Comparison of ENCODE assay signal across 8 cellular contexts in the genomic region with DNA sequence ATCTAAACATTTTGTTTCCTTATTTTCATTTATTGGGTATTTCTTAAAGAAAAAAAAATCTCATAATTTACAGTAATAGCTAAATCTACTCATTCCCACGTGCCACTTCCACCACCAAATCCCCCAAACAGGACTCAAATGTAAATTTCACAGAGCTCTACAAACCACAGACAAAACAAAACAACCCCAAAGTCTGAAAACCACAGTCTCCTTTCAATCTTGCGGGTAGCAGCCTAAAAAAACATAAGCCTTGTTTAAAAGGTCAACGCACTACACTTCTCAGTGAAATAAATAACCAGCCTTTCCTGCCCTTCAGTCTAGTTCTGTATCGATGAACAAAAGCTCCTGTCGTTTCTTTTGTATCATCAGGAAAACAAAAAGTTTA.
DNase-seq lines count a peak whose midpoint lies in the region; ATAC-seq and TF ChIP-seq lines count a peak whose summit lies in the region.

No MANE protein-coding gene starts in this region.

- CTCF ChIA-PET in PC-9 (lab: Charles Lee), result interaction anchor here (0.6 kb wide), 1 partner anchor 18 kb away, joined by 3 read pairs; no protein-coding TSS in a partner anchor

- peaks cover 17% of the 10 kb centered on the region; the same call in 1 of the 2 replicates for H3F3A ChIP-seq in PC-9 (ENCODE audit: insufficient read depth, low read depth)

- H3K27me3 ChIP-seq in PC-9 (ENCODE audit: insufficient read depth, low read depth), result no peaks in the 10 kb centered on the region
- peaks cover 10% of the 10 kb centered on the region for H3K27me3 ChIP-seq in osteoblast (ENCODE audit: insufficient read depth, low read length)

- ATAC-seq in GM18520 (IDR thresholded peaks at IDR 0.05; ENCODE audit: unreplicated experiment) (peak; percentile 27), HG02623 (IDR thresholded peaks at IDR 0.05; ENCODE audit: unreplicated experiment) (peak; percentile 34)

- H3K4me1 ChIP-seq in PC-9 (replicated peaks; ENCODE audit: insufficient read depth) (peaks cover 23% of the 10 kb centered on the region), osteoblast (ENCODE audit: insufficient read depth, low read length) (peaks cover 9% of the 10 kb centered on the region)

- H3K27ac ChIP-seq in PC-9, result peak overlapping the region; percentile 88
- no peak overlapping the region for H3K27ac ChIP-seq in osteoblast (ENCODE audit: low read depth, low read length)

- POLR2A ChIA-PET in PC-9 (lab: Charles Lee; ENCODE audit: unreplicated experiment), result no interaction called here

- H4K20me1 ChIP-seq in PC-9 (ENCODE audit: insufficient read depth) (peaks cover 4% of the 10 kb centered on the region; the same call in 1 of the 2 replicates), osteoblast (ENCODE audit: insufficient read depth, low read length) (no peaks in the 10 kb centered on the region)

- H3K79me2 ChIP-seq in PC-9 (ENCODE audit: low read depth), result peaks cover 52% of the 10 kb centered on the region
- H3K79me2 ChIP-seq in osteoblast (ENCODE audit: insufficient read depth, low read length), result no peaks in the 10 kb centered on the region

- no TSS peak for BruUV-seq in PC-9 (replicated peaks; lab: Mats Ljungman, UMichigan)

- H2AFZ ChIP-seq in PC-9, result peak overlapping the region; percentile 78
- no peak overlapping the region for H2AFZ ChIP-seq in osteoblast (ENCODE audit: low read length)

- TF ChIP-seq CTCF in PC-9 (conservative IDR thresholded peaks at IDR 0.05), result no peak
- TF ChIP-seq CTCF in epithelial cell of esophagus (IDR thresholded peaks at IDR 0.05; ENCODE audit: insufficient read depth, low read depth, low read length, missing control alignments), result no peak
- TF ChIP-seq CTCF in osteoblast (IDR thresholded peaks at IDR 0.05; ENCODE audit: extremely low read depth, low read depth, low read length), result no peak

- H3K9me3 ChIP-seq in PC-9 (ENCODE audit: insufficient read depth, low read depth) (no peaks in the 10 kb centered on the region), osteoblast (ENCODE audit: low read depth, low read length) (no peaks in the 10 kb centered on the region)

- intact Hi-C loops in PC-9 (cut with micrococcal nuclease; ENCODE audit: unreplicated experiment) (loop anchor here (5.0 kb wide), 1 partner anchor 54 kb away; no protein-coding TSS in a partner anchor), posterior vena cava (cut with DNase I) (no loop called here)

- H3K4me2 ChIP-seq in PC-9 (peak overlapping the region; percentile 100), osteoblast (ENCODE audit: insufficient read depth, low read length) (peak overlapping the region; percentile 73)

- DNase-seq in PC-9 (no peak), epithelial cell of esophagus (ENCODE audit: low read depth) (no peak), osteoblast (ENCODE audit: insufficient read length, low spot score, missing footprints) (peak; percentile 72), NCI-H524 treated with DMSO at 0.1 percent for 48 hours (lab: John Stamatoyannopoulos, UW) (no peak), hippocampal formation (lab: John Stamatoyannopoulos, UW) (no peak), posterior vena cava (ENCODE audit: low spot score) (no peak)

- no peaks in the 10 kb centered on the region for H3K36me3 ChIP-seq in PC-9 (ENCODE audit: low read depth)
- no peaks in the 10 kb centered on the region for H3K36me3 ChIP-seq in osteoblast (ENCODE audit: insufficient read depth, low read length)

- H3K4me3 ChIP-seq in PC-9, result peak overlapping the region; percentile 61
- H3K4me3 ChIP-seq in epithelial cell of esophagus (ENCODE audit: low read length), result peak overlapping the region; percentile 98
- H3K4me3 ChIP-seq in osteoblast (ENCODE audit: insufficient read depth, low read length), result peak overlapping the region; percentile 47

- no peaks in the 10 kb centered on the region for H3K9me2 ChIP-seq in PC-9 (ENCODE audit: insufficient read depth)

Comparison
In these comparisons a context has a peak if more than half of its experiments do, and no peak if none do; other contexts are left out.
1. H3K4me3 ChIP-seq: peak in every context shown above with its lines; median percentile 98 in epithelial cell of esophagus; 61 in PC-9; 47 in osteoblast.